In genomic region chr1:220874201-220874655, GRCh38 we compare ENCODE assay signal across 8 cellular contexts.
DNase-seq lines count a peak whose midpoint lies in the region; ATAC-seq and TF ChIP-seq lines count a peak whose summit lies in the region.

No MANE protein-coding gene starts in this region.

- peak; percentile 67 for TF ChIP-seq CTCF in foreskin fibroblast (IDR thresholded peaks at IDR 0.05; ENCODE audit: low read depth, low read length)

- in situ Hi-C loops in KBM-7 (cut with MboI; ENCODE audit: low pct_unique_long_range_greater_than_20kb, low sequenced_read_pairs): no loop called here

- DNase-seq in activated CD4-positive, alpha-beta T cell treated with anti-CD3 and anti-CD28 coated beads for 48 hours: peak; percentile 27
- no peak for DNase-seq in activated CD4-positive, alpha-beta T cell treated with anti-CD3 and anti-CD28 coated beads for 4 hours
- DNase-seq in KBM-7 (peak; percentile 60), foreskin fibroblast (peak in 1 of 2 donors; percentile 80), pons (ENCODE audit: low spot score) (peak; percentile 60), HuH-7.5 (ENCODE audit: low spot score) (no peak)

- ATAC-seq in SK-N-SH treated with all-trans-retinoic acid at 6 μM for 48 hours: peak; percentile 78
- no peak for ATAC-seq in HG03460 (IDR thresholded peaks at IDR 0.05; ENCODE audit: unreplicated experiment)

- no peak overlapping the region for H3K4me3 ChIP-seq in foreskin fibroblast (ENCODE audit: low read depth in 1 of 2, low read length in 2 of 2)

TF ChIP-seq in SK-N-SH treated with all-trans-retinoic acid at 6 μM for 48 hours, 23 proteins besides CTCF, POLR2A, EP300 and RAD21:
- no peak for TF ChIP-seq ISL1 (CRISPR knock-in tag; IDR thresholded peaks at IDR 0.05)
- no peak for TF ChIP-seq ZNF565 (CRISPR knock-in tag; conservative IDR thresholded peaks at IDR 0.05; ENCODE audit: low read depth)
- TF ChIP-seq TOX (CRISPR knock-in tag; IDR thresholded peaks at IDR 0.05; ENCODE audit: borderline replicate concordance): no peak
TF ChIP-seq in SK-N-SH treated with all-trans-retinoic acid at 6 μM for 48 hours: peak in this region for 0.

Comparison
In these comparisons a context has a peak if more than half of its experiments do, and no peak if none do; other contexts are left out.
1. DNase-seq: peak in activated CD4-positive, alpha-beta T cell treated with anti-CD3 and anti-CD28 coated beads for 48 hours (single experiment), KBM-7 (single experiment) and pons (single experiment); none in activated CD4-positive, alpha-beta T cell treated with anti-CD3 and anti-CD28 coated beads for 4 hours (0 of 2) and HuH-7.5 (single experiment).